ENCODE assay signal across 8 cellular contexts in the genomic region with DNA sequence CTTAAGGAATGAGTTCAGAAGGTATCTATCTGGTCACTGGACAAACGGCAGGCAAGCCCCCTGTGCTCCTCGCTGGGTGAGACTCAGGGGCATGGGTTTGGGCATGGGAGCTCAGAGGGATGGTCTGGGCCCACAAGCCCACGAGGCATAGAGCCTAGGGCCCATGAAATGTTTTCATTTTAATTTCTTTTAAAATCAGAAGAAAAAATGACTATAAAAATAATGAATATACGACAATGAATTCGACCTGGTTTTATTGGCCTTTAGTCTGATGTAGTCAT.
A peak's percentile ranks its signal among the peaks of the same experiment; 100 is the strongest.
DNase-seq lines count a peak whose midpoint lies in the region; ATAC-seq lines count a peak whose summit lies in the region.

No MANE protein-coding gene starts in this region.

- peaks cover 60% of the 10 kb centered on the region for H3K4me1 Mint-ChIP-seq in activated T-cell treated with anti-CD3 and anti-CD28 coated beads, Interleukin-2, amount 50 U/mL, for 24 hours (ENCODE audit: low read depth)
- peaks cover 67% of the 10 kb centered on the region for H3K4me1 Mint-ChIP-seq in activated naive CD8-positive, alpha-beta T cell treated with anti-CD3 and anti-CD28 coated beads, Interleukin-2, amount 50 U/mL, for 24 hours

- peak overlapping the region; percentile 88 for H3K4me3 ChIP-seq in thymus (ENCODE audit: low read length)

- no peaks in the 10 kb centered on the region for H3K9me3 Mint-ChIP-seq in activated T-cell treated with anti-CD3 and anti-CD28 coated beads, Interleukin-2, amount 50 U/mL, for 24 hours
- no peaks in the 10 kb centered on the region for H3K9me3 Mint-ChIP-seq in activated naive CD8-positive, alpha-beta T cell treated with anti-CD3 and anti-CD28 coated beads, Interleukin-2, amount 50 U/mL, for 24 hours

- H3K27me3 Mint-ChIP-seq in activated T-cell treated with anti-CD3 and anti-CD28 coated beads, Interleukin-2, amount 50 U/mL, for 24 hours = no peaks in the 10 kb centered on the region
- no peaks in the 10 kb centered on the region for H3K27me3 Mint-ChIP-seq in activated naive CD8-positive, alpha-beta T cell treated with anti-CD3 and anti-CD28 coated beads, Interleukin-2, amount 50 U/mL, for 24 hours

- H3K27ac ChIP-seq in thymus (ENCODE audit: low read depth) = peak overlapping the region; percentile 83

- no peaks in the 10 kb centered on the region for H3K27me3 ChIP-seq in thymus (ENCODE audit: control insufficient read depth, insufficient read depth)

- peak overlapping the region; percentile 95 for H3K27ac Mint-ChIP-seq in activated T-cell treated with anti-CD3 and anti-CD28 coated beads, Interleukin-2, amount 50 U/mL, for 24 hours
- H3K27ac Mint-ChIP-seq in activated naive CD8-positive, alpha-beta T cell treated with anti-CD3 and anti-CD28 coated beads, Interleukin-2, amount 50 U/mL, for 24 hours = peak overlapping the region; percentile 92

- no peak for ATAC-seq in activated naive CD8-positive, alpha-beta T cell treated with anti-CD3 and anti-CD28 coated beads, Interleukin-2, amount 50 U/mL, for 24 hours
- ATAC-seq in left lobe of liver = no peak
- ATAC-seq in HG03571 (IDR thresholded peaks at IDR 0.05; ENCODE audit: unreplicated experiment) = no peak

- no peak for DNase-seq in activated T-cell treated with anti-CD3 and anti-CD28 coated beads, Interleukin-2, amount 50 U/mL, for 24 hours
- DNase-seq in activated T-cell treated with anti-CD3 and anti-CD28 coated beads for 4 hours (no peak), left lobe of liver (ENCODE audit: low spot score) (peak; percentile 43), DMS153 (lab: John Stamatoyannopoulos, UW) (no peak)
- DNase-seq in activated naive CD8-positive, alpha-beta T cell treated with anti-CD3 and anti-CD28 coated beads, Interleukin-2, amount 50 U/mL, for 24 hours = no peak
- DNase-seq in central memory CD4-positive, alpha-beta T cell = no peak

- H3K4me1 ChIP-seq in thymus (ENCODE audit: control insufficient read depth, insufficient read depth, low read length) = peaks cover 7% of the 10 kb centered on the region

- peaks cover 1% of the 10 kb centered on the region for H3K9me3 ChIP-seq in thymus (ENCODE audit: control insufficient read depth)

- peaks cover 3% of the 10 kb centered on the region for H3K36me3 ChIP-seq in thymus (ENCODE audit: control insufficient read depth, insufficient read depth)

- WGBS in thymus = 79% methylated on average over 5 of the region's 5 CpGs

- peak overlapping the region; percentile 86 for H3K4me3 Mint-ChIP-seq in activated T-cell treated with anti-CD3 and anti-CD28 coated beads, Interleukin-2, amount 50 U/mL, for 24 hours
- H3K4me3 Mint-ChIP-seq in activated naive CD8-positive, alpha-beta T cell treated with anti-CD3 and anti-CD28 coated beads, Interleukin-2, amount 50 U/mL, for 24 hours = peak overlapping the region; percentile 85

- H3K36me3 Mint-ChIP-seq in activated T-cell treated with anti-CD3 and anti-CD28 coated beads, Interleukin-2, amount 50 U/mL, for 24 hours (ENCODE audit: low read depth) = peaks cover 7% of the 10 kb centered on the region
- H3K36me3 Mint-ChIP-seq in activated naive CD8-positive, alpha-beta T cell treated with anti-CD3 and anti-CD28 coated beads, Interleukin-2, amount 50 U/mL, for 24 hours (ENCODE audit: low read depth) = no peaks in the 10 kb centered on the region
